Comparison of ENCODE assay signal across 8 cellular contexts in genomic region chr17:42562845-42563509, GRCh38. TPM values are rescaled to one million over a fixed set of nuclear protein-coding genes. Genes with fewer than 3 reads are reported as not detected.
DNase-seq lines count a peak whose midpoint lies in the region; ATAC-seq and TF ChIP-seq lines count a peak whose summit lies in the region.

No MANE protein-coding gene starts in this region.

- H3K4me1 ChIP-seq in ACC112 (ENCODE audit: control insufficient read depth, insufficient read depth, low read length, unreplicated experiment) (peaks cover 17% of the 10 kb centered on the region), HUES64 (ENCODE audit: insufficient read depth, low read length) (peaks cover 5% of the 10 kb centered on the region; the same call in 1 of the 2 replicates), mononuclear cell (ENCODE audit: insufficient read depth, low read length) (peaks cover 42% of the 10 kb centered on the region)

- no TSS peak for BruUV-seq in MCF 10A (replicated peaks; lab: Mats Ljungman, UMichigan)

- H3K4me3 ChIP-seq in ACC112 (ENCODE audit: low read depth, low read length) (peak overlapping the region; percentile 86), HUES64 (ENCODE audit: low read length) (peak overlapping the region; percentile 87), mononuclear cell (ENCODE audit: low read length) (peak overlapping the region; percentile 60)

- H3K27ac ChIP-seq in ACC112 (ENCODE audit: low read depth, low read length) = peak overlapping the region; percentile 72
- peak overlapping the region; percentile 77 for H3K27ac ChIP-seq in HUES64 (ENCODE audit: low read depth, low read length)

- peak overlapping the region; percentile 96 for H3K27ac Mint-ChIP-seq in MCF 10A (ENCODE audit: low read depth, unreplicated experiment)

- H3K4me1 Mint-ChIP-seq in MCF 10A (ENCODE audit: insufficient read depth, unreplicated experiment) = peaks cover 24% of the 10 kb centered on the region

- no peaks in the 10 kb centered on the region for H3K27me3 Mint-ChIP-seq in MCF 10A (ENCODE audit: insufficient read depth, unreplicated experiment)

- ATAC-seq in GM21723 (IDR thresholded peaks at IDR 0.05; ENCODE audit: unreplicated experiment) (no peak), GM18519 (IDR thresholded peaks at IDR 0.05; ENCODE audit: low FRiP score, unreplicated experiment) (no peak)

- POLR2A ChIA-PET in MCF 10A (lab: Yijun Ruan, JAX) = interaction anchor here (0.6 to 2.5 kb wide), 14 partner anchors 8 to 881 kb away, joined by 3 to 22 read pairs (median 4); partner anchors contain the start of genes CAVIN1, NAGLU, PLEKHH3 and PSMC3IP

- no peak overlapping the region for H2AFZ ChIP-seq in ACC112 (ENCODE audit: low read length, unreplicated experiment)

- peaks cover 19% of the 10 kb centered on the region for H3K36me3 Mint-ChIP-seq in MCF 10A (ENCODE audit: insufficient read depth, unreplicated experiment)

- peaks cover 48% of the 10 kb centered on the region for H3K79me2 ChIP-seq in ACC112 (ENCODE audit: control insufficient read depth, insufficient read depth, low read length, unreplicated experiment)

- no peak for TF ChIP-seq CTCF in MCF 10A (IDR thresholded peaks at IDR 0.05; ENCODE audit: unreplicated experiment)

- no peak for DNase-seq in MCF 10A (ENCODE audit: unreplicated experiment)
- DNase-seq in AML-193 (lab: John Stamatoyannopoulos, UW) = no peak
- DNase-seq in NCI-H446 (lab: John Stamatoyannopoulos, UW) = no peak

- no peaks in the 10 kb centered on the region for H3K27me3 ChIP-seq in ACC112 (ENCODE audit: insufficient read depth, low read length)
- no peaks in the 10 kb centered on the region for H3K27me3 ChIP-seq in HUES64 (ENCODE audit: insufficient read depth, low read length)
- no peaks in the 10 kb centered on the region for H3K27me3 ChIP-seq in mononuclear cell (ENCODE audit: insufficient read depth, low read length)

- H3K36me3 ChIP-seq in ACC112 (ENCODE audit: insufficient read depth, low read length) (no peaks in the 10 kb centered on the region; the same call in 1 of the 2 replicates), HUES64 (ENCODE audit: insufficient read depth, low read length) (peaks cover 27% of the 10 kb centered on the region)

- H3K4me3 Mint-ChIP-seq in MCF 10A (ENCODE audit: unreplicated experiment) = peak overlapping the region; percentile 94

- H3K9me3 Mint-ChIP-seq in MCF 10A (ENCODE audit: unreplicated experiment) = no peaks in the 10 kb centered on the region

- intact Hi-C loops in MCF 10A (cut with micrococcal nuclease) = no loop called here

- WGBS in HUES64 = 77% methylated on average over 30 of the region's 30 CpGs

- CTCF ChIA-PET in MCF 10A (lab: Yijun Ruan, JAX) = interaction anchor here (0.6 to 1.3 kb wide), 5 partner anchors 15 to 730 kb away, joined by 3 to 4 read pairs (median 4); no protein-coding TSS in a partner anchor

- H3K9me3 ChIP-seq in HUES64 (ENCODE audit: insufficient read depth, low read depth, low read length) (no peaks in the 10 kb centered on the region), mononuclear cell (ENCODE audit: low read depth, low read length) (no peaks in the 10 kb centered on the region)

- H3K9ac ChIP-seq in HUES64 (ENCODE audit: low read depth, low read length) = peak overlapping the region; percentile 85

RNA-seq across cellular contexts. Expression of gene COASY, which starts 1.0 kb away (rescaled TPM):
- polyA plus RNA-seq in HUES64 (2013, experiment 1 of 2) = 54.2 TPM
- 54.0 TPM for polyA plus RNA-seq in HUES64 (2013, experiment 2 of 2)
- total RNA-seq in MCF 10A (2022) = 82.6 and 89.2 TPM in 2 replicates
- 10.2 TPM for total RNA-seq in mononuclear cell

RNA-seq across cellular contexts. Expression of gene MLX, which starts 3.9 kb away (rescaled TPM):
- 31.6 TPM for polyA plus RNA-seq in HUES64 (2013, experiment 1 of 2)
- polyA plus RNA-seq in HUES64 (2013, experiment 2 of 2) = 31.6 TPM
- 37.3 and 39.6 TPM in 2 replicates for total RNA-seq in MCF 10A (2022)
- 22.0 TPM for total RNA-seq in mononuclear cell

RNA-seq across cellular contexts. Expression of gene HSD17B1, which starts 10.3 kb away (rescaled TPM):
- 0.55 TPM for polyA plus RNA-seq in HUES64 (2013, experiment 1 of 2)
- polyA plus RNA-seq in HUES64 (2013, experiment 2 of 2) = 0.63 TPM
- total RNA-seq in MCF 10A (2022) (13.0 and 18.1 TPM in 2 replicates), mononuclear cell (0.31 TPM)

RNA-seq across cellular contexts. Expression of gene PSMC3IP, which starts 14.6 kb away (rescaled TPM):
- polyA plus RNA-seq in HUES64 (2013, experiment 1 of 2) = 24.7 TPM
- 22.4 TPM for polyA plus RNA-seq in HUES64 (2013, experiment 2 of 2)
- total RNA-seq in MCF 10A (2022) = 10.3 and 12.0 TPM in 2 replicates
- total RNA-seq in mononuclear cell = 1.4 TPM

RNA-seq across cellular contexts. Expression of gene NAGLU, which starts 26.9 kb away (rescaled TPM):
- 13.7 TPM for polyA plus RNA-seq in HUES64 (2013, experiment 1 of 2)
- 12.4 TPM for polyA plus RNA-seq in HUES64 (2013, experiment 2 of 2)
- 21.0 and 29.5 TPM in 2 replicates for total RNA-seq in MCF 10A (2022)
- total RNA-seq in mononuclear cell = 7.9 TPM

Comparison
In these comparisons a context has a peak if more than half of its experiments do, and no peak if none do; other contexts are left out.
1. RNA of gene HSD17B1, which starts 10.3 kb away (total RNA-seq): 13.0 to 18.1 TPM in MCF 10A; 0.31 TPM in mononuclear cell (single experiment); every median in the first group is over 10 times any median in the second.
2. Peak in every context shown above with its lines, with median percentiles within 50 percentile points of each other: H3K4me3 ChIP-seq.